Comparison of ENCODE assay signal across 23 cellular contexts in the genomic region with DNA sequence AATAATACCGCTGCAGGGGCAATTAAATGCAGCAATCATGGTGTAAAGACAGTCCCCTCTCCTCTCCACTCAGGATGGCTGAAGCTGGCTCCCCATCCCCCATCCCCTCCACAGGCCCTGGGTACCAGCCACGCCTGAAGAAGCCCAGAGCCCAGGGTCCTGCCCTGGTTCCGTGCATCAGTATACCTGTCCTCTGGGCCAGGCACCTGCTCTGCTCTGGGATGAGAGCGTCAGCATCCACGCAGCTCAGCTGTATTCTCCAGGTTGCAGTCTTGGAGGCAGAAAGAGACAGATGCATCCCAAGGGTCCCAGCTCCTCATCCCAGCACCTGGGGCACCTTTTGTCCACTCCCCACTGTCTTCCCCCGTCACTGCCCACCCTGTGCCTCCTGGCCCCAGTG.
A peak's percentile ranks its signal among the peaks of the same experiment; 100 is the strongest.
DNase-seq lines count a peak whose midpoint lies in the region; ATAC-seq and TF ChIP-seq lines count a peak whose summit lies in the region.
"Had no signal": no experiment of that assay in that cellular context is flagged by ENCODE, and none has a peak within 500 bp of the region (broad histone marks: within the 10 kb centered on the region; RNA-seq: fewer than 3 reads in every experiment).

No MANE protein-coding gene starts in this region.

- H3K4me2 ChIP-seq in neuronal stem cell (ENCODE audit: insufficient read depth, low read length, poor library complexity, severe bottlenecking), result no peak overlapping the region
- no peak overlapping the region for H3K4me2 ChIP-seq in trophoblast cell (ENCODE audit: low read length)
- H3K4me2 ChIP-seq: A549; BLaER1 treated with 17β-estradiol and CSF1 and Interleukin-3, amounts not matched to agents 10 nM and 100 nM had no signal

- H3K23ac ChIP-seq in neuronal stem cell (ENCODE audit: low read depth, low read length, poor library complexity), result peak overlapping the region; percentile 12
- H3K23ac ChIP-seq in trophoblast cell (ENCODE audit: low read length), result no peak overlapping the region

- DNase-seq in CD14-positive monocyte (ENCODE audit: low spot score), result peak; percentile 43
- DNase-seq in islet precursor cell, result peak; percentile 36
- no peak for DNase-seq in neuronal stem cell (ENCODE audit: low spot score)
- DNase-seq in sciatic nerve (ENCODE audit: low spot score), result peak; percentile 12
- no peak for DNase-seq in mucosa of gallbladder (ENCODE audit: low spot score)
- no peak for DNase-seq in RPMI8226
- DNase-seq in trophoblast cell, result no peak
- DNase-seq: 8988T; ACHN; AML-193; BE2C; Calu3; CD4-positive, alpha-beta memory T cell; COR-L47; DMS53; DMS79 treated with DMSO at 0.1 percent for 48 hours; GF-D8; GOT3; HFFc6 had no signal

- peaks cover 0 to 6% of the 10 kb centered on the region in 2 donors for H3K4me1 ChIP-seq in neuronal stem cell (ENCODE audit: control insufficient read depth in 2 of 2, insufficient read depth in 1 of 2, low read depth in 1 of 2, low read length in 2 of 2)
- peaks cover 7 to 16% of the 10 kb centered on the region in 2 experiments for H3K4me1 ChIP-seq in trophoblast cell (ENCODE audit: control insufficient read depth in 1 of 2, insufficient read depth in 2 of 2, low read length in 2 of 2)
- H3K4me1 ChIP-seq: A549, BE2C, HAP-1 had no signal

- H2AK5ac ChIP-seq in neuronal stem cell (ENCODE audit: low read depth, low read length), result no peak overlapping the region
- H2AK5ac ChIP-seq in trophoblast cell (ENCODE audit: low read length), result no peak overlapping the region

- TF ChIP-seq CTCF in CD14-positive monocyte (IDR thresholded peaks at IDR 0.05), result no peak

- H2BK5ac ChIP-seq in neuronal stem cell (ENCODE audit: low read length) (no peak overlapping the region), trophoblast cell (ENCODE audit: low read depth, low read length, poor library complexity) (no peak overlapping the region)

- intact Hi-C loops in CD14-positive monocyte (cut with micrococcal nuclease) (no loop called here), sciatic nerve (cut with DNase I) (no loop called here)

- H3K36me3 ChIP-seq in neuronal stem cell (replicated peaks in 1 of 2; ENCODE audit: control insufficient read depth in 2 of 2, insufficient read depth in 2 of 2, low read length in 2 of 2), result no peaks in the 10 kb centered on the region
- no peaks in the 10 kb centered on the region for H3K36me3 ChIP-seq in trophoblast cell (ENCODE audit: control insufficient read depth in 1 of 2, insufficient read depth in 2 of 2, low read length in 2 of 2)
- H3K36me3 ChIP-seq: BE2C; BLaER1 treated with 17β-estradiol and CSF1 and Interleukin-3, amounts not matched to agents 10 nM and 100 nM; HAP-1 had no signal

- H4K12ac ChIP-seq in trophoblast cell (ENCODE audit: low read depth, low read length), result no peak overlapping the region

- H3K14ac ChIP-seq in neuronal stem cell (ENCODE audit: low read length), result no peak overlapping the region
- no peak overlapping the region for H3K14ac ChIP-seq in trophoblast cell (ENCODE audit: low read length)

- H3K9me3 Mint-ChIP-seq in CD14-positive monocyte, result peaks cover 0 to 4% (median 0%) of the 10 kb centered on the region in 7 donors
- H3K9me3 Mint-ChIP-seq: CD4-positive, alpha-beta memory T cell had no signal

- H4K91ac ChIP-seq in neuronal stem cell (ENCODE audit: low read depth, low read length, poor library complexity), result no peak overlapping the region
- no peak overlapping the region for H4K91ac ChIP-seq in trophoblast cell (ENCODE audit: low read depth, low read length)

- no peaks in the 10 kb centered on the region for H3K79me2 ChIP-seq in trophoblast cell (ENCODE audit: control insufficient read depth, insufficient read depth, low read length, poor library complexity)

- H3K27me3 Mint-ChIP-seq in CD14-positive monocyte (ENCODE audit: low read depth in 3 of 3), result peaks cover 0 to 3% (median 1%) of the 10 kb centered on the region in 3 donors
- H3K27me3 Mint-ChIP-seq: CD4-positive, alpha-beta memory T cell had no signal

- H3K79me1 ChIP-seq in neuronal stem cell (ENCODE audit: low read depth, low read length) (peaks cover under 1% of the 10 kb centered on the region), trophoblast cell (ENCODE audit: low read length) (no peaks in the 10 kb centered on the region)

- H2BK120ac ChIP-seq in neuronal stem cell (ENCODE audit: low read depth, low read length) (no peak overlapping the region), trophoblast cell (ENCODE audit: insufficient read depth, low read length, poor library complexity) (no peak overlapping the region)

- H3K9me3 ChIP-seq in neuronal stem cell (replicated peaks in 1 of 2; ENCODE audit: control insufficient read depth in 2 of 2, insufficient read depth in 1 of 2, low read depth in 1 of 2, low read length in 2 of 2), result no peaks in the 10 kb centered on the region
- H3K9me3 ChIP-seq in trophoblast cell (ENCODE audit: insufficient read depth, low read depth, low read length), result peaks cover 5% of the 10 kb centered on the region
- H3K9me3 ChIP-seq: A549; BLaER1 treated with 17β-estradiol and CSF1 and Interleukin-3, amounts not matched to agents 10 nM and 100 nM; HAP-1 had no signal

- no peak overlapping the region for H3K27ac Mint-ChIP-seq in CD14-positive monocyte
- H3K27ac Mint-ChIP-seq: CD4-positive, alpha-beta memory T cell; HFFc6 had no signal

- WGBS in neuronal stem cell (ENCODE audit: extremely low coverage in 2 of 2, insufficient read length in 2 of 2, insufficient replicate concordance in 1 of 2), 2 donors, result no CpG with 5 or more reads among the region's 6 CpGs
- WGBS in trophoblast cell (ENCODE audit: extremely low coverage, insufficient coverage, insufficient read length), result no CpG with 5 or more reads among the region's 6 CpGs

- no peak overlapping the region for H3K27ac ChIP-seq in neuronal stem cell (replicated peaks; ENCODE audit: low read length)
- no peak overlapping the region for H3K27ac ChIP-seq in trophoblast cell (ENCODE audit: low read depth, low read length)
- H3K27ac ChIP-seq: A549; BLaER1 treated with 17β-estradiol and CSF1 and Interleukin-3, amounts not matched to agents 10 nM and 100 nM had no signal

- no peak overlapping the region for H3K18ac ChIP-seq in neuronal stem cell (ENCODE audit: low read length)
- H3K18ac ChIP-seq in trophoblast cell (ENCODE audit: low read length), result no peak overlapping the region

- no peak overlapping the region for H2BK12ac ChIP-seq in neuronal stem cell (ENCODE audit: low read length)
- no peak overlapping the region for H2BK12ac ChIP-seq in trophoblast cell (ENCODE audit: low read length)

- H2AFZ ChIP-seq in neuronal stem cell (ENCODE audit: low read length), result no peak overlapping the region
- H2AFZ ChIP-seq in trophoblast cell (ENCODE audit: insufficient read depth, low read length, poor library complexity), result no peak overlapping the region

- H3K4me1 Mint-ChIP-seq in CD14-positive monocyte, result no peaks in the 10 kb centered on the region
- H3K4me1 Mint-ChIP-seq: CD4-positive, alpha-beta memory T cell had no signal

- H3K27me3 ChIP-seq in neuronal stem cell (ENCODE audit: control insufficient read depth in 3 of 3, insufficient read depth in 3 of 3, low read depth in 1 of 3, low read length in 3 of 3) (no peaks in the 10 kb centered on the region), trophoblast cell (ENCODE audit: insufficient read depth, low read length) (no peaks in the 10 kb centered on the region)
- H3K27me3 ChIP-seq: BE2C; BLaER1 treated with 17β-estradiol and CSF1 and Interleukin-3, amounts not matched to agents 10 nM and 100 nM had no signal

- no peak overlapping the region for H3K4ac ChIP-seq in neuronal stem cell (ENCODE audit: low read length)
- H3K4ac ChIP-seq in trophoblast cell (ENCODE audit: low read depth, low read length), result no peak overlapping the region

- no peak for ATAC-seq in sciatic nerve
- ATAC-seq in GM19395 (IDR thresholded peaks at IDR 0.05; ENCODE audit: unreplicated experiment), result no peak
- ATAC-seq: A549 had no signal

- no peak overlapping the region for H3K4me3 Mint-ChIP-seq in CD14-positive monocyte
- H3K4me3 Mint-ChIP-seq: CD4-positive, alpha-beta memory T cell; HFFc6 had no signal

- no peak overlapping the region for H2BK15ac ChIP-seq in neuronal stem cell (ENCODE audit: low read length)

- H3K4me3 ChIP-seq in neuronal stem cell (ENCODE audit: low read length in 2 of 2) (no peak overlapping the region), trophoblast cell (ENCODE audit: low read depth, low read length) (no peak overlapping the region)
- H3K4me3 ChIP-seq: A549; BLaER1 treated with 17β-estradiol and CSF1 and Interleukin-3, amounts not matched to agents 10 nM and 100 nM; HAP-1 had no signal

- H3K9ac ChIP-seq in neuronal stem cell (ENCODE audit: low read depth, low read length, poor library complexity) (no peak overlapping the region), trophoblast cell (ENCODE audit: low read length) (no peak overlapping the region)
- H3K9ac ChIP-seq: BLaER1 treated with 17β-estradiol and CSF1 and Interleukin-3, amounts not matched to agents 10 nM and 100 nM had no signal

- no peaks in the 10 kb centered on the region for H3K36me3 Mint-ChIP-seq in CD14-positive monocyte
- H3K36me3 Mint-ChIP-seq: CD4-positive, alpha-beta memory T cell had no signal

- H4K8ac ChIP-seq in neuronal stem cell (ENCODE audit: low read depth, low read length), result no peak overlapping the region
- no peak overlapping the region for H4K8ac ChIP-seq in trophoblast cell (ENCODE audit: low read depth, low read length)

Comparison
In these comparisons a context has a peak if more than half of its experiments do, and no peak if none do; other contexts are left out.
1. DNase-seq: peak in CD14-positive monocyte (single experiment), islet precursor cell (single experiment) and sciatic nerve (single experiment); none in neuronal stem cell (single experiment), mucosa of gallbladder (single experiment), RPMI8226 (single experiment) and trophoblast cell (0 of 2).